Comparison of ENCODE assay signal across 22 cellular contexts in the genomic region with DNA sequence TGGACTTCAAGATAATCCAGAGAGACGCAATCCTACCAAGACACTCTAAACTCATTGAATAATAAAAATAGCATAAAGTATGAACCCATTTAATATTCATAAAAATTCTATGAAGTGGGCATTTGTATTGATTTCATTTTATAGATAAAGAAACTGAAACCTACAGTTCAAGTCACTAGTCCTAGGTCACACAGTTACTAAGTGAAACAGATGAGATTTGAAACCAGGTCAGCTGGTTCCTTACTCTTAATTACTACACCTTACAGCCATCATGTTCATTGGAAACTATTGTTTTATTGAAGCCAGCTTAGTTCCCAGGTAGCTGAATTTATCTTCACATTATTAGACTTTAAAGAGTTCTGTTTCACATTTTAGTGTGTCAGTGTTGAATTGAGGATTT.
"Had no signal": no experiment of that assay in that cellular context is flagged by ENCODE, and none has a peak within 500 bp of the region (broad histone marks: within the 10 kb centered on the region; RNA-seq: fewer than 3 reads in every experiment).

No MANE protein-coding gene starts in this region.

- H3K4me2 ChIP-seq: SK-N-SH had no signal

- DNase-seq: KBM-7; NCI-H1092; NCI-H1105 treated with DMSO at 0.1 percent for 48 hours; NCI-H1417 treated with DMSO at 0.1 percent for 48 hours; NCI-H146; NCI-H1694 treated with DMSO at 0.1 percent for 48 hours; NCI-H1930; NCI-H2081; NCI-H2107; NCI-H226; NCI-H446; NCI-H510A; NCI-H524 treated with DMSO at 0.1 percent for 48 hours; NCI-H69; NCI-H774; NK-92 treated with Interleukin-12 subunit alpha and Interleukin-12 subunit beta, amount 100 ng/mL, for 24 hours; Right ventricle myocardium superior; RPMI8226; SIG-M5; SK-N-SH; SW 1271 had no signal

- H3K27me3 ChIP-seq: SJSA1 had no signal

- H3K9me2 ChIP-seq: SK-N-SH had no signal

- H3K36me3 ChIP-seq: SJSA1 had no signal

- H3K9ac ChIP-seq: SK-N-SH had no signal

- H3K4me1 ChIP-seq: SJSA1 had no signal

- H3K4me3 ChIP-seq: SJSA1 had no signal

- H3K27ac ChIP-seq: SJSA1 had no signal

- H3K9me3 ChIP-seq: SJSA1, SK-N-SH had no signal
